In genomic region chr6:39328066-39328465, GRCh38 we compare ENCODE assay signal across 20 cellular contexts. TPM values are rescaled to one million over a fixed set of nuclear protein-coding genes. Genes with fewer than 3 reads are reported as not detected.
DNase-seq lines count a peak whose midpoint lies in the region; ATAC-seq and TF ChIP-seq lines count a peak whose summit lies in the region.
"Had no signal": no experiment of that assay in that cellular context is flagged by ENCODE, and none has a peak within 500 bp of the region (broad histone marks: within the 10 kb centered on the region; RNA-seq: fewer than 3 reads in every experiment).

No MANE protein-coding gene starts in this region.

- H3K4me1 Mint-ChIP-seq in glutamatergic neuron (ENCODE audit: low read depth, unreplicated experiment) (peaks cover 28% of the 10 kb centered on the region), type B pancreatic cell (ENCODE audit: unreplicated experiment) (peaks cover 11% of the 10 kb centered on the region)
- H3K4me1 Mint-ChIP-seq: CD4-positive, alpha-beta memory T cell had no signal

- H3K36me3 Mint-ChIP-seq in glutamatergic neuron (ENCODE audit: unreplicated experiment) (no peaks in the 10 kb centered on the region), type B pancreatic cell (no peaks in the 10 kb centered on the region)
- H3K36me3 Mint-ChIP-seq: CD4-positive, alpha-beta memory T cell had no signal

- no peak for ATAC-seq in GM18519 (IDR thresholded peaks at IDR 0.05; ENCODE audit: low FRiP score, unreplicated experiment)

- no peak for TF ChIP-seq CTCF in glutamatergic neuron (IDR thresholded peaks at IDR 0.05; ENCODE audit: partially characterized antibody, unreplicated experiment)
- TF ChIP-seq CTCF in type B pancreatic cell (conservative IDR thresholded peaks at IDR 0.05) = no peak

- H3K27ac Mint-ChIP-seq in glutamatergic neuron (ENCODE audit: unreplicated experiment) (peak overlapping the region; percentile 91), type B pancreatic cell (peak overlapping the region; percentile 40)
- H3K27ac Mint-ChIP-seq: CD4-positive, alpha-beta memory T cell had no signal

- H3K9me3 Mint-ChIP-seq in glutamatergic neuron (ENCODE audit: unreplicated experiment) (peaks cover 15% of the 10 kb centered on the region), type B pancreatic cell (no peaks in the 10 kb centered on the region)

- H3K4me3 Mint-ChIP-seq in glutamatergic neuron (ENCODE audit: unreplicated experiment) = peak overlapping the region; percentile 76
- H3K4me3 Mint-ChIP-seq in type B pancreatic cell = no peak overlapping the region
- H3K4me3 Mint-ChIP-seq: CD4-positive, alpha-beta memory T cell had no signal

- H3K27me3 Mint-ChIP-seq in glutamatergic neuron (ENCODE audit: unreplicated experiment) (peaks cover 16% of the 10 kb centered on the region), type B pancreatic cell (peaks cover 32% of the 10 kb centered on the region)

- DNase-seq in NCI-H2171 treated with DMSO at 0.1 percent for 48 hours (lab: John Stamatoyannopoulos, UW) = peak; percentile 49
- DNase-seq in NCI-H2171 (lab: John Stamatoyannopoulos, UW) = no peak
- DNase-seq in glutamatergic neuron = no peak
- DNase-seq in type B pancreatic cell (ENCODE audit: extremely low spot score, unreplicated experiment) = no peak
- no peak for DNase-seq in stimulated activated CD4-positive, alpha-beta T cell treated with anti-CD3 and anti-CD28 coated beads, Interleukin-1b, Interleukin-23, amount 100 ng/mL, for 48 hours
- DNase-seq: C1 segment of cervical spinal cord; Calu3; CD4-positive, alpha-beta memory T cell; COR-L47; DMS53; GF-D8; GM23248; H7; HCEC 1CT had no signal

RNA-seq across cellular contexts. Expression of gene KCNK16, which starts 5.6 kb away (rescaled TPM):
- not detected for total RNA-seq in glutamatergic neuron (ENCODE audit: unreplicated experiment)
- total RNA-seq in type B pancreatic cell (ENCODE audit: low replicate concordance) = 22.6 and 41.1 TPM in 2 replicates
- total RNA-seq: A172; A673; Calu3; CD4-positive, alpha-beta memory T cell; Daoy; G401; GM23248; H1; H7 had no signal

RNA-seq across cellular contexts. Expression of gene KCNK17, which starts 13.8 kb away (rescaled TPM):
- not detected for total RNA-seq in glutamatergic neuron (ENCODE audit: unreplicated experiment)
- total RNA-seq in type B pancreatic cell (ENCODE audit: low replicate concordance) = 9.9 and 18.6 TPM in 2 replicates
- total RNA-seq: A172; A673; Calu3; CD4-positive, alpha-beta memory T cell; Daoy; G401; GM23248 had no signal

Comparison
In these comparisons a context has a peak if more than half of its experiments do, and no peak if none do; other contexts are left out.
1. RNA of gene KCNK16, which starts 5.6 kb away (total RNA-seq): 22.6 to 41.1 TPM in type B pancreatic cell; not detected in glutamatergic neuron (single experiment); every median in the first group is over 10 times any median in the second.